1 cellular context compared by ENCODE assay signal in the genomic region with DNA sequence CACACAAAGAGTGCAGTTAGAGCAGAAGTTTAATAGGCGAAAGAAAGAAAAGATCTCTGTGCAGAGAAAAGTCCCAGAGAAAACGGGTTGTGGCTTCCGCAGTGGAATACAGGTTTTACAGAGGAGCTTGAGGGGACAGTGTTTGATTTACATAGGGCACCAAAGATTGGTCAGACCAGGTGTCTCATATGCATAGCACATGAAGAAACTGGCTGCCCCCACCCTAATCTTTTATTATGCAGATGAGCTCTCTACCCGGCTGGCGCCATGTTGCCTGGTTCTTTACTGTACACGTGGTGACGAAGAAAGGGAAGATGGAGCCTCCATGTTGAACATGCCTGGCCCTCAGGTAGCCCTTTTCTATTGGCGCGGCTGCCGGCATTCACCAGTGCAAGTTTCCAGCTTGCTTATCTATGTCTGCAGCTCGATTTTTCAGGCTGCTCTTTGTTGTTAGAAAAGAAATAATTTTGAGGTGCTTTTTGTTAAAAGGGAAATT.
TF ChIP-seq lines count a peak whose summit lies in the region.

No MANE protein-coding gene starts in this region.

TF ChIP-seq in H1, 55 proteins besides CTCF, POLR2A, EP300 and RAD21 (continued from another document):
- TF ChIP-seq, protein P1, sequence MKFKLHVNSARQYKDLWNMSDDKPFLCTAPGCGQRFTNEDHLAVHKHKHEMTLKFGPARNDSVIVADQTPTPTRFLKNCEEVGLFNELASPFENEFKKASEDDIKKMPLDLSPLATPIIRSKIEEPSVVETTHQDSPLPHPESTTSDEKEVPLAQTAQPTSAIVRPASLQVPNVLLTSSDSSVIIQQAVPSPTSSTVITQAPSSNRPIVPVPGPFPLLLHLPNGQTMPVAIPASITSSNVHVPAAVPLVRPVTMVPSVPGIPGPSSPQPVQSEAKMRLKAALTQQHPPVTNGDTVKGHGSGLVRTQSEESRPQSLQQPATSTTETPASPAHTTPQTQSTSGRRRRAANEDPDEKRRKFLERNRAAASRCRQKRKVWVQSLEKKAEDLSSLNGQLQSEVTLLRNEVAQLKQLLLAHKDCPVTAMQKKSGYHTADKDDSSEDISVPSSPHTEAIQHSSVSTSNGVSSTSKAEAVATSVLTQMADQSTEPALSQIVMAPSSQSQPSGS (IDR thresholded peaks at IDR 0.05; ENCODE audit: low read length) = no peak
- no peak for TF ChIP-seq SP2 (IDR thresholded peaks at IDR 0.05; ENCODE audit: low read length)
- TF ChIP-seq MAFK (IDR thresholded peaks at IDR 0.05; ENCODE audit: low read depth, low read length) = no peak
